ENCODE assay signal across 21 cellular contexts in genomic region chr11:121696947-121697346, GRCh38.
DNase-seq lines count a peak whose midpoint lies in the region; ATAC-seq and TF ChIP-seq lines count a peak whose summit lies in the region.
"Had no signal": no experiment of that assay in that cellular context is flagged by ENCODE, and none has a peak within 500 bp of the region (broad histone marks: within the 10 kb centered on the region; RNA-seq: fewer than 3 reads in every experiment).

No MANE protein-coding gene starts in this region.

- no peaks in the 10 kb centered on the region for H3K36me3 Mint-ChIP-seq in activated CD4-positive, alpha-beta memory T cell treated with anti-CD3 and anti-CD28 coated beads, Interleukin-2, amount 10 ng/mL, durations not matched to agents 7 days and 5 days (ENCODE audit: low read depth)
- H3K36me3 Mint-ChIP-seq: naive B cell, type B pancreatic cell had no signal

- 79 to 82% methylated on average over 6 of the region's 6 CpGs for WGBS in heart right ventricle, 2 donors
- 91 to 92% methylated on average over 6 of the region's 6 CpGs for WGBS in sigmoid colon, 2 donors

- CTCF ChIA-PET in activated CD4-positive, alpha-beta memory T cell treated with anti-CD3 and anti-CD28 coated beads, Interleukin-2, amount 10 ng/mL, durations not matched to agents 7 days and 5 days (lab: Charles Lee), result no interaction called here

- TF ChIP-seq CTCF in heart right ventricle (IDR thresholded peaks at IDR 0.05), result no peak
- no peak for TF ChIP-seq CTCF in sigmoid colon (IDR thresholded peaks at IDR 0.05)

- H3K4me1 Mint-ChIP-seq in activated CD4-positive, alpha-beta memory T cell treated with anti-CD3 and anti-CD28 coated beads, Interleukin-2, amount 10 ng/mL, durations not matched to agents 7 days and 5 days, result no peaks in the 10 kb centered on the region
- H3K4me1 Mint-ChIP-seq: activated naive CD8-positive, alpha-beta T cell treated with anti-CD3 and anti-CD28 coated beads, Interleukin-2, amount 50 U/mL, for 24 hours; naive B cell had no signal

- DNase-seq in heart right ventricle (no peak), left cardiac atrium (no peak), inferior parietal cortex (ENCODE audit: extremely low spot score) (peak; percentile 38), sigmoid colon (no peak)
- no peak for DNase-seq in activated CD4-positive, alpha-beta memory T cell treated with anti-CD3 and anti-CD28 coated beads, Interleukin-2, amount 10 ng/mL, durations not matched to agents 7 days and 5 days
- DNase-seq: activated CD4-positive, alpha-beta T cell treated with anti-CD3 and anti-CD28 coated beads, Interleukin-2, amount 50 U/mL, for 48 hours; activated gamma-delta T cell; activated naive CD8-positive, alpha-beta T cell treated with anti-CD3 and anti-CD28 coated beads, Interleukin-2, amount 50 U/mL, for 24 hours; BE2C; kidney glomerular epithelial cell; mesenchymal stem cell; naive B cell; NCI-H1105; stimulated activated naive CD8-positive, alpha-beta T cell treated with anti-CD3 and anti-CD28 coated beads, Interleukin-15, Interleukin-2, amounts not matched to agents 100 U/mL and 50 U/mL, for 24 hours; T-helper 9 cell had no signal

- H3K4me1 ChIP-seq in heart right ventricle (peaks cover 0 to 31% (median 0%) of the 10 kb centered on the region in 9 donors), sigmoid colon (peaks cover 0 to 19% (median 17%) of the 10 kb centered on the region in 4 donors)
- H3K4me1 ChIP-seq: A549 had no signal

- H3K27me3 Mint-ChIP-seq in activated CD4-positive, alpha-beta memory T cell treated with anti-CD3 and anti-CD28 coated beads, Interleukin-2, amount 10 ng/mL, durations not matched to agents 7 days and 5 days, result peaks cover 6% of the 10 kb centered on the region
- H3K27me3 Mint-ChIP-seq: type B pancreatic cell had no signal

- ATAC-seq in heart right ventricle (no peak), left cardiac atrium (no peak), GM19452 (IDR thresholded peaks at IDR 0.05; ENCODE audit: unreplicated experiment) (no peak), HG02763 (IDR thresholded peaks at IDR 0.05; ENCODE audit: unreplicated experiment) (no peak), HG03045 (IDR thresholded peaks at IDR 0.05; ENCODE audit: unreplicated experiment) (no peak)
- ATAC-seq: A549; activated naive CD8-positive, alpha-beta T cell treated with anti-CD3 and anti-CD28 coated beads, Interleukin-2, amount 50 U/mL, for 24 hours; HCT116; stimulated activated naive CD8-positive, alpha-beta T cell treated with anti-CD3 and anti-CD28 coated beads, Interleukin-15, Interleukin-2, amounts not matched to agents 100 U/mL and 50 U/mL, for 24 hours had no signal

- peak overlapping the region in 4 of 10 donors; percentile 4 to 18 (median 12) for H3K4me3 ChIP-seq in heart right ventricle
- H3K4me3 ChIP-seq in sigmoid colon, result peak overlapping the region in 1 of 4 donors; percentile 26
- H3K4me3 ChIP-seq: A549 had no signal

- intact Hi-C loops in heart right ventricle (cut with DNase I), result no loop called here
- intact Hi-C loops in left cardiac atrium (cut with DNase I), result no loop called here
- intact Hi-C loops in sigmoid colon (cut with DNase I), result no loop called here

- H3K27ac Mint-ChIP-seq in activated CD4-positive, alpha-beta memory T cell treated with anti-CD3 and anti-CD28 coated beads, Interleukin-2, amount 10 ng/mL, durations not matched to agents 7 days and 5 days, result no peak overlapping the region
- H3K27ac Mint-ChIP-seq: activated naive CD8-positive, alpha-beta T cell treated with anti-CD3 and anti-CD28 coated beads, Interleukin-2, amount 50 U/mL, for 24 hours; naive B cell had no signal

- POLR2A ChIA-PET in activated CD4-positive, alpha-beta memory T cell treated with anti-CD3 and anti-CD28 coated beads, Interleukin-2, amount 10 ng/mL, durations not matched to agents 7 days and 5 days (lab: Charles Lee), result no interaction called here

- H3K27ac ChIP-seq in heart right ventricle, result peak overlapping the region; percentile 61 to 89 (median 79)
- peak overlapping the region; percentile 67 to 78 (median 73) for H3K27ac ChIP-seq in sigmoid colon
- H3K27ac ChIP-seq: A549 had no signal

- H3K4me3 Mint-ChIP-seq in activated CD4-positive, alpha-beta memory T cell treated with anti-CD3 and anti-CD28 coated beads, Interleukin-2, amount 10 ng/mL, durations not matched to agents 7 days and 5 days, result no peak overlapping the region
- H3K4me3 Mint-ChIP-seq: activated naive CD8-positive, alpha-beta T cell treated with anti-CD3 and anti-CD28 coated beads, Interleukin-2, amount 50 U/mL, for 24 hours; naive B cell had no signal

- H3K27me3 ChIP-seq in heart right ventricle (peaks cover 0 to 9% (median 0%) of the 10 kb centered on the region in 7 donors), sigmoid colon (no peaks in the 10 kb centered on the region)
- H3K27me3 ChIP-seq: BE2C had no signal

- no peak for TF ChIP-seq EP300 in sigmoid colon (IDR thresholded peaks at IDR 0.05)

- H3K36me3 ChIP-seq in heart right ventricle, result no peaks in the 10 kb centered on the region
- no peaks in the 10 kb centered on the region for H3K36me3 ChIP-seq in sigmoid colon
- H3K36me3 ChIP-seq: BE2C had no signal

- no peak for TF ChIP-seq POLR2A in sigmoid colon (IDR thresholded peaks at IDR 0.05)

- H3K9me3 Mint-ChIP-seq in activated CD4-positive, alpha-beta memory T cell treated with anti-CD3 and anti-CD28 coated beads, Interleukin-2, amount 10 ng/mL, durations not matched to agents 7 days and 5 days, result no peaks in the 10 kb centered on the region
- H3K9me3 Mint-ChIP-seq: activated naive CD8-positive, alpha-beta T cell treated with anti-CD3 and anti-CD28 coated beads, Interleukin-2, amount 50 U/mL, for 24 hours; type B pancreatic cell had no signal

- H3K9me3 ChIP-seq in heart right ventricle (no peaks in the 10 kb centered on the region), sigmoid colon (no peaks in the 10 kb centered on the region)
- H3K9me3 ChIP-seq: A549, BE2C had no signal
